Comparison of ENCODE assay signal across 11 cellular contexts in genomic region chr6:24990944-24991747, GRCh38. TPM values are rescaled to one million over a fixed set of nuclear protein-coding genes. Genes with fewer than 3 reads are reported as not detected.
DNase-seq lines count a peak whose midpoint lies in the region; ATAC-seq and TF ChIP-seq lines count a peak whose summit lies in the region.
"Had no signal": no experiment of that assay in that cellular context is flagged by ENCODE, and none has a peak within 500 bp of the region (broad histone marks: within the 10 kb centered on the region; RNA-seq: fewer than 3 reads in every experiment).

No MANE protein-coding gene starts in this region.

- ATAC-seq in DND-41 (ENCODE audit: insufficient read depth, low read depth) (no peak; the same call in 2 of the 3 replicates), GM21576 (IDR thresholded peaks at IDR 0.05; ENCODE audit: unreplicated experiment) (peak; percentile 2), GM21737 (IDR thresholded peaks at IDR 0.05; ENCODE audit: unreplicated experiment) (no peak)
- peak; percentile 57 to 72 for ATAC-seq in naive thymus-derived CD8-positive, alpha-beta T cell

- POLR2A ChIA-PET in activated CD4-positive, alpha-beta memory T cell treated with anti-CD3 and anti-CD28 coated beads, Interleukin-2, amount 10 ng/mL, durations not matched to agents 7 days and 5 days (lab: Charles Lee), result interaction anchor here (0.6 to 7.4 kb wide), 37 partner anchors 9 to 216 kb away, joined by 3 to 185 read pairs (median 6); partner anchors contain the start of gene RIPOR2
- POLR2A ChIA-PET in naive thymus-derived CD8-positive, alpha-beta T cell (lab: Charles Lee), result interaction anchor here (0.7 to 6.2 kb wide), 29 partner anchors 9 to 272 kb away, joined by 3 to 289 read pairs (median 6); partner anchors contain the start of genes C6orf62 and RIPOR2

- H3K79me2 ChIP-seq in DND-41 (ENCODE audit: insufficient read depth, low read length), result peaks cover 2% of the 10 kb centered on the region; the same call in 1 of the 2 replicates

- peaks cover 4% of the 10 kb centered on the region; the same call in 1 of the 2 replicates for H3K36me3 ChIP-seq in DND-41 (ENCODE audit: insufficient read depth, low read length)
- H3K36me3 ChIP-seq: sigmoid colon, thoracic aorta had no signal

- no peak overlapping the region for H3K4me3 ChIP-seq in DND-41 (ENCODE audit: low read depth in 1 of 2, low read length in 2 of 2)
- H3K4me3 ChIP-seq: sigmoid colon, thoracic aorta had no signal

- peaks cover 42% of the 10 kb centered on the region for H3K4me1 Mint-ChIP-seq in activated CD4-positive, alpha-beta memory T cell treated with anti-CD3 and anti-CD28 coated beads, Interleukin-2, amount 10 ng/mL, durations not matched to agents 7 days and 5 days
- peaks cover 40 to 82% (median 77%) of the 10 kb centered on the region in 4 donors for H3K4me1 Mint-ChIP-seq in naive thymus-derived CD8-positive, alpha-beta T cell

- H3K4me2 ChIP-seq in DND-41 (ENCODE audit: insufficient read depth, low read length), result no peak overlapping the region

- no peaks in the 10 kb centered on the region for H3K27me3 ChIP-seq in DND-41 (ENCODE audit: insufficient read depth, low read length, poor library complexity)
- H3K27me3 ChIP-seq: sigmoid colon had no signal

- H3K27me3 Mint-ChIP-seq in activated CD4-positive, alpha-beta memory T cell treated with anti-CD3 and anti-CD28 coated beads, Interleukin-2, amount 10 ng/mL, durations not matched to agents 7 days and 5 days, result no peaks in the 10 kb centered on the region
- no peaks in the 10 kb centered on the region for H3K27me3 Mint-ChIP-seq in naive thymus-derived CD8-positive, alpha-beta T cell

- DNase-seq in DND-41, result no peak
- no peak for DNase-seq in activated CD4-positive, alpha-beta memory T cell treated with anti-CD3 and anti-CD28 coated beads, Interleukin-2, amount 10 ng/mL, durations not matched to agents 7 days and 5 days
- peak in 4 of 10 donors; percentile 25 to 43 (median 27) for DNase-seq in naive thymus-derived CD8-positive, alpha-beta T cell
- DNase-seq in NOMO-1 (lab: John Stamatoyannopoulos, UW; ENCODE audit: unreplicated experiment in 2 of 2), result no peak
- DNase-seq in NAMALWA (ENCODE audit: low spot score), result no peak
- DNase-seq in NCI-H524 treated with DMSO at 0.1 percent for 48 hours (lab: John Stamatoyannopoulos, UW), result no peak
- DNase-seq: sigmoid colon had no signal

- CTCF ChIA-PET in activated CD4-positive, alpha-beta memory T cell treated with anti-CD3 and anti-CD28 coated beads, Interleukin-2, amount 10 ng/mL, durations not matched to agents 7 days and 5 days (lab: Charles Lee), result interaction anchor here (0.6 to 5.7 kb wide), 49 partner anchors 9 to 212 kb away, joined by 3 to 194 read pairs (median 7); partner anchors contain the start of gene RIPOR2

- H3K36me3 Mint-ChIP-seq in activated CD4-positive, alpha-beta memory T cell treated with anti-CD3 and anti-CD28 coated beads, Interleukin-2, amount 10 ng/mL, durations not matched to agents 7 days and 5 days (ENCODE audit: low read depth), result peaks cover 55% of the 10 kb centered on the region
- H3K36me3 Mint-ChIP-seq in naive thymus-derived CD8-positive, alpha-beta T cell, result peaks cover 0 to 20% (median 5%) of the 10 kb centered on the region in 3 donors

- H3K9ac ChIP-seq in DND-41 (ENCODE audit: low read depth, low read length), result no peak overlapping the region

- no peak overlapping the region for H2AFZ ChIP-seq in DND-41 (ENCODE audit: low read depth, low read length)

- H3K27ac ChIP-seq in DND-41 (ENCODE audit: low read length), result peak overlapping the region; percentile 38; the same call in 1 of the 2 replicates
- H3K27ac ChIP-seq: sigmoid colon, thoracic aorta had no signal

- peak overlapping the region; percentile 67 for H3K27ac Mint-ChIP-seq in activated CD4-positive, alpha-beta memory T cell treated with anti-CD3 and anti-CD28 coated beads, Interleukin-2, amount 10 ng/mL, durations not matched to agents 7 days and 5 days
- peak overlapping the region; percentile 89 to 96 (median 93) for H3K27ac Mint-ChIP-seq in naive thymus-derived CD8-positive, alpha-beta T cell
- H3K27ac Mint-ChIP-seq: WTC11 had no signal

- peaks cover 34% of the 10 kb centered on the region for H3K9me3 Mint-ChIP-seq in activated CD4-positive, alpha-beta memory T cell treated with anti-CD3 and anti-CD28 coated beads, Interleukin-2, amount 10 ng/mL, durations not matched to agents 7 days and 5 days
- H3K9me3 Mint-ChIP-seq in naive thymus-derived CD8-positive, alpha-beta T cell, result peaks cover 0 to 8% (median 6%) of the 10 kb centered on the region in 9 donors

- H3K9me3 ChIP-seq in DND-41 (ENCODE audit: insufficient read depth, low read length, severe bottlenecking), result peaks cover 2% of the 10 kb centered on the region
- H3K9me3 ChIP-seq: thoracic aorta had no signal

- peaks cover 6% of the 10 kb centered on the region for H3K4me1 ChIP-seq in DND-41 (ENCODE audit: insufficient read depth, low read length)

- TF ChIP-seq CTCF in DND-41 (IDR thresholded peaks at IDR 0.05; ENCODE audit: borderline replicate concordance, extremely low read depth, low read length, poor library complexity, severe bottlenecking), result no peak

- H4K20me1 ChIP-seq in DND-41 (ENCODE audit: insufficient read depth, low read length), result no peaks in the 10 kb centered on the region

- no peak overlapping the region for H3K4me3 Mint-ChIP-seq in activated CD4-positive, alpha-beta memory T cell treated with anti-CD3 and anti-CD28 coated beads, Interleukin-2, amount 10 ng/mL, durations not matched to agents 7 days and 5 days
- peak overlapping the region; percentile 36 to 82 (median 70) for H3K4me3 Mint-ChIP-seq in naive thymus-derived CD8-positive, alpha-beta T cell
- H3K4me3 Mint-ChIP-seq: WTC11 had no signal

RNA-seq across cellular contexts. Expression of gene RIPOR2, which starts 55.4 kb away (rescaled TPM):
- total RNA-seq in activated CD4-positive, alpha-beta memory T cell treated with anti-CD3 and anti-CD28 coated beads, Interleukin-2, amount 10 ng/mL, durations not matched to agents 7 days and 5 days, result 100 to 1,000 TPM; 234 to 240 TPM
- 100 to 1,000 TPM; 511 to 531 TPM for total RNA-seq in naive thymus-derived CD8-positive, alpha-beta T cell
- 100 to 1,000 TPM; 413 to 542 (median 468) TPM for polyA plus RNA-seq in naive thymus-derived CD8-positive, alpha-beta T cell

Comparison
In these comparisons a context has a peak if more than half of its experiments do, and no peak if none do; other contexts are left out.
1. ATAC-seq: peak in GM21576 (single experiment) and naive thymus-derived CD8-positive, alpha-beta T cell (2 of 2); none in DND-41 (single experiment) and GM21737 (single experiment).